In the genomic region with DNA sequence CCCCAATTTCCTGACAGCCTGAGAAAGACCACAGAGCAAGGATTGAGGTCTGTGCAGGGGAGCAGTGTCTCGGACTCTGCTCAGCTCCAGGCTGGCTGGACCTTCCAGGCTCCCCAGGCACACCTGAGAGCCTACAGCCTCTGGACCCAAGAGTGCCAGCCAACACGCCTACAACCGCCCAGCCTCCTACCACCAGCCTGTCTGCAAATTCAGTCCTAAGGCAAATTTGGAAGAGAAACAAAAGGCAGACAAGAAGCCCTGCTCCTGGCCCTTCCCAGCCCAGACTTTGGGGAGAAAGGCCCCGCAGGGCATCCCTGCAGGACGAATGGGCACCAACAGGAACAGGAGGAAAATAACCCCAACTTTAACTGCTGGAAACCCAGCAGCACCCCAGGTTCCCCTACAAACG, we compare ENCODE assay signal across 8 cellular contexts. TPM values are rescaled to one million over a fixed set of nuclear protein-coding genes. Genes with fewer than 3 reads are reported as not detected.
DNase-seq lines count a peak whose midpoint lies in the region; ATAC-seq, FAIRE-seq and TF ChIP-seq lines count a peak whose summit lies in the region.

No MANE protein-coding gene starts in this region.

- TF ChIP-seq POLR2A in GM12892 (IDR thresholded peaks at IDR 0.05; ENCODE audit: low read depth, low read length) = no peak

- H3K4me3 Mint-ChIP-seq in activated CD4-positive, alpha-beta memory T cell treated with anti-CD3 and anti-CD28 coated beads for 36 hours = peak overlapping the region; percentile 79

- CTCF ChIA-PET in activated CD4-positive, alpha-beta memory T cell treated with anti-CD3 and anti-CD28 coated beads for 36 hours (lab: Charles Lee) = no interaction called here

- no peaks in the 10 kb centered on the region for H3K9me3 ChIP-seq in heart right ventricle

- 49 to 58% methylated on average over 6 of the region's 6 CpGs for WGBS in heart right ventricle, 2 donors

- peak; percentile 14 for DNase-seq in GM12892 (ENCODE audit: insufficient read length)
- DNase-seq in activated CD4-positive, alpha-beta memory T cell treated with anti-CD3 and anti-CD28 coated beads for 36 hours = peak; percentile 8
- DNase-seq in heart right ventricle = no peak
- peak; percentile 30 for DNase-seq in retina
- no peak for DNase-seq in NOMO-1 treated with dmso at 0.1 percent for 144 hours (lab: John Stamatoyannopoulos, UW; ENCODE audit: unreplicated experiment)
- DNase-seq in amniotic stem cell (lab: John Stamatoyannopoulos, UW) = no peak
- no peak for DNase-seq in SHP77 (lab: John Stamatoyannopoulos, UW)

- H3K4me1 Mint-ChIP-seq in activated CD4-positive, alpha-beta memory T cell treated with anti-CD3 and anti-CD28 coated beads for 36 hours (ENCODE audit: low read depth) = peaks cover 40% of the 10 kb centered on the region

- no peak for FAIRE-seq in GM12892 (lab: Jason Lieb, UNC)

- POLR2A ChIA-PET in activated CD4-positive, alpha-beta memory T cell treated with anti-CD3 and anti-CD28 coated beads for 36 hours (lab: Charles Lee) = interaction anchor here (1.1 kb wide), 1 partner anchor 9 kb away, joined by 3 read pairs; no protein-coding TSS in a partner anchor

- H3K27ac ChIP-seq in heart right ventricle = peak overlapping the region in 2 of 10 donors; percentile 25 to 49

- H3K4me3 ChIP-seq in heart right ventricle = peak overlapping the region in 9 of 10 donors; percentile 60 to 97 (median 74)

- H3K27me3 ChIP-seq in heart right ventricle = peaks cover 0 to 9% (median 0%) of the 10 kb centered on the region in 7 donors

- no peaks in the 10 kb centered on the region for H3K27me3 Mint-ChIP-seq in activated CD4-positive, alpha-beta memory T cell treated with anti-CD3 and anti-CD28 coated beads for 36 hours

- H3K27ac Mint-ChIP-seq in activated CD4-positive, alpha-beta memory T cell treated with anti-CD3 and anti-CD28 coated beads for 36 hours = no peak overlapping the region

- intact Hi-C loops in activated CD4-positive, alpha-beta memory T cell treated with anti-CD3 and anti-CD28 coated beads for 36 hours (cut with micrococcal nuclease) = loop anchor here (5.0 kb wide), 2 partner anchors 139 to 289 kb away; partner anchors contain the start of gene SAP130
- intact Hi-C loops in heart right ventricle (cut with DNase I) = loop anchor here in 3 of 10 donors (10.0 kb wide), 2 partner anchors 132 to 142 kb away; no protein-coding TSS in a partner anchor

- no peaks in the 10 kb centered on the region for H3K36me3 Mint-ChIP-seq in activated CD4-positive, alpha-beta memory T cell treated with anti-CD3 and anti-CD28 coated beads for 36 hours

- TF ChIP-seq CTCF in heart right ventricle (IDR thresholded peaks at IDR 0.05) = no peak

- ATAC-seq in heart right ventricle (no peak), GM18511 (IDR thresholded peaks at IDR 0.05; ENCODE audit: unreplicated experiment) (no peak)

- H3K36me3 ChIP-seq in heart right ventricle = peaks cover 0 to 6% (median 0%) of the 10 kb centered on the region in 9 donors

- H3K9me3 Mint-ChIP-seq in activated CD4-positive, alpha-beta memory T cell treated with anti-CD3 and anti-CD28 coated beads for 36 hours = no peaks in the 10 kb centered on the region

- H3K4me1 ChIP-seq in heart right ventricle = peaks cover 14 to 65% (median 39%) of the 10 kb centered on the region in 9 donors

RNA-seq across cellular contexts. Expression of gene HS6ST1, which starts 1.9 kb away (rescaled TPM):
- 3.3 TPM for polyA plus RNA-seq in GM12892 (2012; ENCODE audit: missing spikeins)
- 1 to 10 TPM; 9.1 to 9.6 TPM for total RNA-seq in activated CD4-positive, alpha-beta memory T cell treated with anti-CD3 and anti-CD28 coated beads for 36 hours
- total RNA-seq in heart right ventricle = 10 to 100 TPM; 14.6 to 51.6 (median 19.0) TPM
- polyA plus RNA-seq in heart right ventricle = 10 to 100 TPM; 10.5 to 13.6 TPM

Comparison
In these comparisons a context has a peak if more than half of its experiments do, and no peak if none do; other contexts are left out.
1. DNase-seq: peak in GM12892 (single experiment), activated CD4-positive, alpha-beta memory T cell treated with anti-CD3 and anti-CD28 coated beads for 36 hours (single experiment) and retina (single experiment); none in heart right ventricle (0 of 2), NOMO-1 treated with dmso at 0.1 percent for 144 hours (single experiment), amniotic stem cell (single experiment) and SHP77 (0 of 2).